Comparison of ENCODE assay signal across 22 cellular contexts in genomic region chr7:44666566-44666965, GRCh38.
A peak's percentile ranks its signal among the peaks of the same experiment; 100 is the strongest.
DNase-seq lines count a peak whose midpoint lies in the region; ATAC-seq and TF ChIP-seq lines count a peak whose summit lies in the region.
"Had no signal": no experiment of that assay in that cellular context is flagged by ENCODE, and none has a peak within 500 bp of the region (broad histone marks: within the 10 kb centered on the region; RNA-seq: fewer than 3 reads in every experiment).

No MANE protein-coding gene starts in this region.

- POLR2A ChIA-PET in CD4-positive, alpha-beta T cell (lab: Charles Lee): no interaction called here
- POLR2A ChIA-PET in CD8-positive, alpha-beta memory T cell (lab: Charles Lee): no interaction called here

- no peaks in the 10 kb centered on the region for H3K27me3 ChIP-seq in CD4-positive, alpha-beta T cell (ENCODE audit: control insufficient read depth, insufficient read depth, low read length)
- H3K27me3 ChIP-seq in CD8-positive, alpha-beta memory T cell (ENCODE audit: insufficient read depth, low read length, poor library complexity, severe bottlenecking): no peaks in the 10 kb centered on the region
- no peaks in the 10 kb centered on the region for H3K27me3 ChIP-seq in parathyroid adenoma (ENCODE audit: control insufficient read depth, insufficient read depth, low read length)
- H3K27me3 ChIP-seq: MG63, SJSA1 had no signal

- no peak overlapping the region for H3K27ac ChIP-seq in CD4-positive, alpha-beta T cell (ENCODE audit: low read depth, low read length)
- H3K27ac ChIP-seq in CD8-positive, alpha-beta memory T cell (ENCODE audit: low read depth, low read length): no peak overlapping the region
- peak overlapping the region; percentile 87 for H3K27ac ChIP-seq in parathyroid adenoma
- H3K27ac ChIP-seq: SJSA1 had no signal

- H3K4me2 ChIP-seq in parathyroid adenoma (ENCODE audit: low read length): no peak overlapping the region

- H3K9me3 Mint-ChIP-seq in CD4-positive, alpha-beta T cell: no peaks in the 10 kb centered on the region
- peaks cover 0 to 2% (median 0%) of the 10 kb centered on the region in 5 donors for H3K9me3 Mint-ChIP-seq in CD8-positive, alpha-beta memory T cell
- H3K9me3 Mint-ChIP-seq in chondrocyte (ENCODE audit: low read depth) (peaks cover 2% of the 10 kb centered on the region), type B pancreatic cell (no peaks in the 10 kb centered on the region)

- TF ChIP-seq CTCF in CD4-positive, alpha-beta T cell (IDR thresholded peaks at IDR 0.05): no peak
- no peak for TF ChIP-seq CTCF in chondrocyte (IDR thresholded peaks at IDR 0.05)
- no peak for TF ChIP-seq CTCF in parathyroid adenoma (IDR thresholded peaks at IDR 0.05)
- TF ChIP-seq CTCF in type B pancreatic cell (conservative IDR thresholded peaks at IDR 0.05): no peak

- no peaks in the 10 kb centered on the region for H3K27me3 Mint-ChIP-seq in CD4-positive, alpha-beta T cell
- no peaks in the 10 kb centered on the region for H3K27me3 Mint-ChIP-seq in CD8-positive, alpha-beta memory T cell
- no peaks in the 10 kb centered on the region for H3K27me3 Mint-ChIP-seq in chondrocyte (ENCODE audit: low read depth)
- H3K27me3 Mint-ChIP-seq in type B pancreatic cell: no peaks in the 10 kb centered on the region
- H3K27me3 Mint-ChIP-seq: IgD-negative memory B cell had no signal

- H3K36me3 ChIP-seq in CD8-positive, alpha-beta memory T cell (ENCODE audit: insufficient read depth, low read length): peaks cover 10% of the 10 kb centered on the region
- no peaks in the 10 kb centered on the region for H3K36me3 ChIP-seq in parathyroid adenoma (ENCODE audit: control insufficient read depth, insufficient read depth, low read length)

- H3K4me1 ChIP-seq in CD8-positive, alpha-beta memory T cell (ENCODE audit: insufficient read depth, low read length): no peaks in the 10 kb centered on the region
- H3K4me1 ChIP-seq in parathyroid adenoma: peaks cover 16% of the 10 kb centered on the region

- H3K4me3 ChIP-seq in CD8-positive, alpha-beta memory T cell (ENCODE audit: low read length): no peak overlapping the region
- no peak overlapping the region for H3K4me3 ChIP-seq in parathyroid adenoma (ENCODE audit: low read depth, low read length)
- H3K4me3 ChIP-seq: GM12878, GM23248, MG63, SJSA1 had no signal

- peaks cover 82% of the 10 kb centered on the region for H3K36me3 Mint-ChIP-seq in CD4-positive, alpha-beta T cell (ENCODE audit: low read depth)
- H3K36me3 Mint-ChIP-seq in CD8-positive, alpha-beta memory T cell: peaks cover 16 to 78% (median 24%) of the 10 kb centered on the region in 3 donors
- H3K36me3 Mint-ChIP-seq in chondrocyte (ENCODE audit: low read depth): peaks cover 20% of the 10 kb centered on the region
- peaks cover 32% of the 10 kb centered on the region for H3K36me3 Mint-ChIP-seq in type B pancreatic cell

- no peak for ATAC-seq in CD4-positive, alpha-beta T cell (ENCODE audit: poor library complexity)
- ATAC-seq: GM12878, HCT116 had no signal

- CTCF ChIA-PET in CD4-positive, alpha-beta T cell (lab: Charles Lee): interaction anchor here (1.1 kb wide), 1 partner anchor 9 kb away, joined by 3 read pairs; no protein-coding TSS in a partner anchor
- CTCF ChIA-PET in CD8-positive, alpha-beta memory T cell (lab: Charles Lee): no interaction called here

- no peak overlapping the region for H3K9ac ChIP-seq in parathyroid adenoma

- peaks cover 30% of the 10 kb centered on the region for H3K79me2 ChIP-seq in parathyroid adenoma

- H3K4me3 Mint-ChIP-seq in CD4-positive, alpha-beta T cell: no peak overlapping the region
- H3K4me3 Mint-ChIP-seq in CD8-positive, alpha-beta memory T cell: no peak overlapping the region
- no peak overlapping the region for H3K4me3 Mint-ChIP-seq in chondrocyte (ENCODE audit: unreplicated experiment)
- H3K4me3 Mint-ChIP-seq in type B pancreatic cell: no peak overlapping the region
- H3K4me3 Mint-ChIP-seq: IgD-negative memory B cell had no signal

- no peaks in the 10 kb centered on the region for H3K4me1 Mint-ChIP-seq in CD4-positive, alpha-beta T cell (ENCODE audit: low read depth)
- peaks cover 20 to 47% (median 35%) of the 10 kb centered on the region in 3 donors for H3K4me1 Mint-ChIP-seq in CD8-positive, alpha-beta memory T cell
- H3K4me1 Mint-ChIP-seq in chondrocyte (ENCODE audit: low read depth) (peaks cover 28% of the 10 kb centered on the region), type B pancreatic cell (ENCODE audit: unreplicated experiment) (peaks cover 8% of the 10 kb centered on the region)

- H3K27ac Mint-ChIP-seq in CD4-positive, alpha-beta T cell: peak overlapping the region; percentile 53
- peak overlapping the region in 7 of 8 donors; percentile 22 to 94 (median 49) for H3K27ac Mint-ChIP-seq in CD8-positive, alpha-beta memory T cell
- H3K27ac Mint-ChIP-seq in chondrocyte (ENCODE audit: unreplicated experiment) (peak overlapping the region; percentile 51), type B pancreatic cell (no peak overlapping the region)

- H3K9me3 ChIP-seq in CD4-positive, alpha-beta T cell (ENCODE audit: control insufficient read depth, low read length): no peaks in the 10 kb centered on the region
- H3K9me3 ChIP-seq in CD8-positive, alpha-beta memory T cell (ENCODE audit: low read length): no peaks in the 10 kb centered on the region
- no peaks in the 10 kb centered on the region for H3K9me3 ChIP-seq in parathyroid adenoma (ENCODE audit: control insufficient read depth, low read length)
- H3K9me3 ChIP-seq: SJSA1 had no signal

- DNase-seq in CD4-positive, alpha-beta T cell: no peak
- no peak for DNase-seq in CD8-positive, alpha-beta memory T cell
- DNase-seq in chondrocyte (ENCODE audit: low spot score) (no peak), NAMALWA (ENCODE audit: low spot score) (no peak), SK-N-DZ (ENCODE audit: low spot score) (no peak), NK-92 (lab: John Stamatoyannopoulos, UW; ENCODE audit: unreplicated experiment) (no peak), type B pancreatic cell (ENCODE audit: extremely low spot score, unreplicated experiment) (no peak)
- DNase-seq: ACHN, DMS53, EL, GM23248, MG63, NCI-H1092, NCI-H1436 treated with DMSO at 0.1 percent for 48 hours, NCI-H2029, NCI-H345, NCI-H526 had no signal

- no peak overlapping the region for H2AFZ ChIP-seq in parathyroid adenoma
- H2AFZ ChIP-seq: GM23248 had no signal

- intact Hi-C loops in CD4-positive, alpha-beta T cell (cut with DNase I, micrococcal nuclease): no loop called here
